9 cellular contexts compared by ENCODE assay signal in genomic region chr16:1152123-1152638, GRCh38. TPM values are rescaled to one million over a fixed set of nuclear protein-coding genes. Genes with fewer than 3 reads are reported as not detected.
DNase-seq lines count a peak whose midpoint lies in the region; ATAC-seq and TF ChIP-seq lines count a peak whose summit lies in the region.
"Had no signal": no experiment of that assay in that cellular context is flagged by ENCODE, and none has a peak within 500 bp of the region (broad histone marks: within the 10 kb centered on the region; RNA-seq: fewer than 3 reads in every experiment).

No MANE protein-coding gene starts in this region.

- peak overlapping the region; percentile 88 for H3K4me2 ChIP-seq in hepatocyte

- no peak for TF ChIP-seq POLR2A in thyroid gland (IDR thresholded peaks at IDR 0.05)

- peaks cover 5% of the 10 kb centered on the region for H3K4me1 Mint-ChIP-seq in activated T-cell treated with anti-CD3 and anti-CD28 coated beads, Interleukin-2, amount 50 U/mL, for 4 hours (ENCODE audit: low read depth)

- intact Hi-C loops in thyroid gland (cut with DNase I) = no loop called here

- no peaks in the 10 kb centered on the region for H3K9me3 ChIP-seq in hepatocyte (ENCODE audit: low read depth)
- no peaks in the 10 kb centered on the region for H3K9me3 ChIP-seq in MG63
- H3K9me3 ChIP-seq in thyroid gland = no peaks in the 10 kb centered on the region

- no peaks in the 10 kb centered on the region for H3K9me3 Mint-ChIP-seq in activated T-cell treated with anti-CD3 and anti-CD28 coated beads, Interleukin-2, amount 50 U/mL, for 4 hours

- peaks cover 8% of the 10 kb centered on the region for H3K27me3 ChIP-seq in hepatocyte
- peaks cover 13% of the 10 kb centered on the region for H3K27me3 ChIP-seq in MG63
- H3K27me3 ChIP-seq in thyroid gland = no peaks in the 10 kb centered on the region

- H3K27ac ChIP-seq in hepatocyte (no peak overlapping the region), thyroid gland (no peak overlapping the region)

- peaks cover 10% of the 10 kb centered on the region for H4K20me1 ChIP-seq in hepatocyte (ENCODE audit: insufficient read depth, poor library complexity, severe bottlenecking)

- H3K36me3 Mint-ChIP-seq in activated T-cell treated with anti-CD3 and anti-CD28 coated beads, Interleukin-2, amount 50 U/mL, for 4 hours (ENCODE audit: insufficient read depth) = no peaks in the 10 kb centered on the region

- H3K36me3 ChIP-seq in hepatocyte (replicated peaks; ENCODE audit: insufficient read depth, low read depth) = no peaks in the 10 kb centered on the region
- no peaks in the 10 kb centered on the region for H3K36me3 ChIP-seq in MG63
- no peaks in the 10 kb centered on the region for H3K36me3 ChIP-seq in thyroid gland

- peak overlapping the region; percentile 46 for H3K4me3 ChIP-seq in Jurkat, Clone E6-1 (ENCODE audit: low read length)
- H3K4me3 ChIP-seq in hepatocyte = peak overlapping the region; percentile 77
- no peak overlapping the region for H3K4me3 ChIP-seq in MG63
- peak overlapping the region in 1 of 3 donors; percentile 34 for H3K4me3 ChIP-seq in thyroid gland (replicated peaks in 1 of 3)

- peak overlapping the region; percentile 61 for H3K4me3 Mint-ChIP-seq in activated T-cell treated with anti-CD3 and anti-CD28 coated beads, Interleukin-2, amount 50 U/mL, for 4 hours

- peak overlapping the region; percentile 31 for H2AFZ ChIP-seq in hepatocyte

- H3K79me2 ChIP-seq in hepatocyte = no peaks in the 10 kb centered on the region

- H3K4me1 ChIP-seq in hepatocyte (ENCODE audit: insufficient read depth) (peaks cover 25% of the 10 kb centered on the region), thyroid gland (peaks cover 6 to 21% of the 10 kb centered on the region in 2 donors)

- WGBS in hepatocyte (ENCODE audit: low lambda C conversion rate, missing lambda C conversion rate) = 19% methylated on average over 10 of the region's 40 CpGs
- no CpG with 5 or more reads among the region's 40 CpGs for WGBS in thyroid gland, 2 donors

- ATAC-seq in activated T-cell treated with anti-CD3 and anti-CD28 coated beads, Interleukin-2, amount 50 U/mL, for 4 hours = peak; percentile 42 to 47
- no peak for ATAC-seq in HG03039 (IDR thresholded peaks at IDR 0.05; ENCODE audit: unreplicated experiment)

- no peak for DNase-seq in Jurkat, Clone E6-1 (ENCODE audit: low read depth, low spot score)
- peak; percentile 64 for DNase-seq in activated T-cell treated with anti-CD3 and anti-CD28 coated beads, Interleukin-2, amount 50 U/mL, for 4 hours
- DNase-seq in hepatocyte (ENCODE audit: low spot score) (peak; percentile 45), MG63 (no peak), cerebellar cortex (ENCODE audit: low spot score) (no peak), thyroid gland (no peak)
- DNase-seq in stimulated activated CD8-positive, alpha-beta memory T cell treated with anti-CD3 and anti-CD28 coated beads, Interleukin-4, amount 100 ng/mL, for 24 hours (ENCODE audit: low read depth) = peak; percentile 17

- H3K9me2 ChIP-seq in hepatocyte (replicated peaks; ENCODE audit: insufficient read depth) = no peaks in the 10 kb centered on the region

- peaks cover 16% of the 10 kb centered on the region for H3K27me3 Mint-ChIP-seq in activated T-cell treated with anti-CD3 and anti-CD28 coated beads, Interleukin-2, amount 50 U/mL, for 4 hours (ENCODE audit: low read depth)

- TF ChIP-seq CTCF in hepatocyte (IDR thresholded peaks at IDR 0.05; ENCODE audit: poor library complexity) (no peak), thyroid gland (IDR thresholded peaks at IDR 0.05) (no peak)

RNA-seq across cellular contexts. Expression of gene CACNA1H, which starts 0.7 kb away (rescaled TPM):
- polyA plus RNA-seq in Jurkat, Clone E6-1 (2012; ENCODE audit: insufficient read depth, insufficient read length) = 11.1 TPM
- under 1 TPM; 0.34 to 0.51 (median 0.41) TPM for total RNA-seq in activated T-cell treated with anti-CD3 and anti-CD28 coated beads, Interleukin-2, amount 50 U/mL, for 4 hours
- total RNA-seq in hepatocyte (8.6 and 9.1 TPM in 2 replicates), thyroid gland (10 to 100 TPM in 2 of 4 donors, 1 to 10 TPM in 2; 8.4 to 12.4 (median 9.3) TPM)
- polyA plus RNA-seq in hepatocyte = 9.1 and 9.7 TPM in 2 replicates
- total RNA-seq in MG63 (2014; rRNA removed; shearing (Covaris generic); ENCODE audit: low replicate concordance) = 0.27 and 0.59 TPM in 2 replicates

RNA-seq across cellular contexts. Expression of gene C1QTNF8, which starts 56.1 kb away (rescaled TPM):
- polyA plus RNA-seq in Jurkat, Clone E6-1 (2012; ENCODE audit: insufficient read depth, insufficient read length) = not detected
- not detected for total RNA-seq in activated T-cell treated with anti-CD3 and anti-CD28 coated beads, Interleukin-2, amount 50 U/mL, for 4 hours
- not detected in 2 replicates for total RNA-seq in hepatocyte
- polyA plus RNA-seq in hepatocyte = 0.10 TPM in 1 of 2 replicates, not detected in the other
- total RNA-seq in MG63 (2014; rRNA removed; shearing (Covaris generic); ENCODE audit: low replicate concordance) = not detected in 2 replicates
- total RNA-seq in thyroid gland = not detected
- total RNA-seq: mononuclear cell had no signal

Comparison
In these comparisons a context has a peak if more than half of its experiments do, and no peak if none do; other contexts are left out.
1. DNase-seq: peak in activated T-cell treated with anti-CD3 and anti-CD28 coated beads, Interleukin-2, amount 50 U/mL, for 4 hours (single experiment), hepatocyte (single experiment) and stimulated activated CD8-positive, alpha-beta memory T cell treated with anti-CD3 and anti-CD28 coated beads, Interleukin-4, amount 100 ng/mL, for 24 hours (single experiment); none in Jurkat, Clone E6-1 (single experiment), MG63 (single experiment), cerebellar cortex (single experiment) and thyroid gland (0 of 2).